ENCODE assay signal across 19 cellular contexts in genomic region chr7:140940866-140941265, GRCh38.
"Had no signal": no experiment of that assay in that cellular context is flagged by ENCODE, and none has a peak within 500 bp of the region (broad histone marks: within the 10 kb centered on the region; RNA-seq: fewer than 3 reads in every experiment).

No MANE protein-coding gene starts in this region.

- H3K27me3 ChIP-seq: dorsolateral prefrontal cortex, heart right ventricle, neutrophil, pancreas, right atrium auricular region, stomach, testis, tibial artery had no signal

- DNase-seq: dorsolateral prefrontal cortex; effector CD4-positive, alpha-beta T cell; foreskin melanocyte; glutamatergic neuron; heart right ventricle; hippocampal formation; immature natural killer cell; islet precursor cell; naive B cell; pancreas; stimulated activated CD4-positive, alpha-beta T cell treated with anti-CD3 and anti-CD28 coated beads, Interleukin-2, amount 100 ng/mL, for 24 hours; stimulated activated CD4-positive, alpha-beta T cell treated with anti-CD3 and anti-CD28 coated beads, Interleukin-4, amount 100 ng/mL, for 24 hours; stimulated activated naive CD4-positive, alpha-beta T cell treated with Interleukin-2 at 50 U/mL for 16 hours; stomach; testis; tibial artery had no signal

- H3K4me3 ChIP-seq: dorsolateral prefrontal cortex, heart right ventricle, lung, pancreas, right atrium auricular region, stomach, testis, tibial artery had no signal

- H3K9me3 ChIP-seq: heart right ventricle, neutrophil, pancreas, right atrium auricular region, stomach, testis, tibial artery had no signal

- H3K27ac ChIP-seq: dorsolateral prefrontal cortex, heart right ventricle, neutrophil, pancreas, right atrium auricular region, stomach, testis, tibial artery had no signal

- H3K36me3 ChIP-seq: heart right ventricle, neutrophil, pancreas, right atrium auricular region, stomach, tibial artery had no signal

- H3K4me1 ChIP-seq: heart right ventricle, pancreas, right atrium auricular region, stomach, testis, tibial artery had no signal
